1 cellular context compared by ENCODE assay signal in the genomic region with DNA sequence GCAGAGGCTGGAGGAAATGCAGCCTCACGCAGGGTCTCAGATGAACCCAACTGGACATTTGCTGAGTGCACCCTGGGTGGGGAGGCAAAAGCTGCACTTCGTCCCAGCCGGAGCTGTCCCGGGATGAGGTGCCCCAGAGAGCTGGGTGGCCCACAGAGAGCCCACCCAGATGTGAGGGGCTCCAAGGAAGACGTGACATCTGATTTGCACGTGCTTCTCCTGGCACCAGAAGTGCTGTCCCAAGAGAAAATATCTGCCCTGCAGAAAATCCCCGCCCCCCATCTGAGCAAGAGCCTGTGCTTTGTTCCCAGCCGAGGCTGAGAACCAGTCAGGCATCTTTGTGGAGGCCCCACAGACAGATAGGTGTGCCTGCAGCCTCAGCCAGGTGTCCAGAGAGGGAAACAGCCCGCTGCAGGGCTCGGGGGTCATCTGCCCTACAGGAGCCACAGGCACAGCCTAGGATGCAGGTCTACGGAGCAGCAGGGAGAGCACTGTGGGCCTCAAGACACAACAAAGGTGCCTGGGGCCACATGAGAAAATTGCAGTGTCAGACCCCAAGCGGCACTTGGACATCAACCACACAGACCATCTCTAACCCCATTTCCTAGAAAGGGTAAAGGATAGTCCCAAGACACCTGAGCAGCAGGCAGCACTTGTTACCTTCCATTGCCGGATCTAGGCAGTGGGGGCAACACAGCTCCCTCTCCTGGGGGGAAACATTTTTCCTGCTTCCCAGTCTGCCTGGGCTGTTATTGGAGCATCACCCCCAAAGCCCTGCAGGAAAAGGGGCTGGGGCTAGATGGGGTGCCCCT.
TF ChIP-seq lines count a peak whose summit lies in the region.

No MANE protein-coding gene starts in this region.

TF ChIP-seq in IMR-90, 13 proteins besides CTCF, POLR2A, EP300 and RAD21:
- TF ChIP-seq MXI1 (IDR thresholded peaks at IDR 0.05; ENCODE audit: borderline replicate concordance, low read depth, low read length) (no peak), RFX5 (IDR thresholded peaks at IDR 0.05; ENCODE audit: low read depth, low read length) (no peak), RCOR1 (IDR thresholded peaks at IDR 0.05; ENCODE audit: insufficient replicate concordance, low read length) (no peak), CHD1 (IDR thresholded peaks at IDR 0.05; ENCODE audit: low read depth, low read length) (no peak), NFE2L2 (IDR thresholded peaks at IDR 0.05; ENCODE audit: low read depth, low read length) (no peak), SMC3 (IDR thresholded peaks at IDR 0.05; ENCODE audit: low read depth, low read length) (no peak), BHLHE40 (IDR thresholded peaks at IDR 0.05; ENCODE audit: low read depth, low read length) (no peak), CEBPB (IDR thresholded peaks at IDR 0.05; ENCODE audit: low read depth, low read length) (no peak), FOS (IDR thresholded peaks at IDR 0.05; ENCODE audit: low read depth, low read length) (no peak), MAFK (IDR thresholded peaks at IDR 0.05; ENCODE audit: low read depth, low read length) (no peak), MAZ (IDR thresholded peaks at IDR 0.05; ENCODE audit: borderline replicate concordance, low read depth, low read length) (no peak)
- TF ChIP-seq, protein P1, sequence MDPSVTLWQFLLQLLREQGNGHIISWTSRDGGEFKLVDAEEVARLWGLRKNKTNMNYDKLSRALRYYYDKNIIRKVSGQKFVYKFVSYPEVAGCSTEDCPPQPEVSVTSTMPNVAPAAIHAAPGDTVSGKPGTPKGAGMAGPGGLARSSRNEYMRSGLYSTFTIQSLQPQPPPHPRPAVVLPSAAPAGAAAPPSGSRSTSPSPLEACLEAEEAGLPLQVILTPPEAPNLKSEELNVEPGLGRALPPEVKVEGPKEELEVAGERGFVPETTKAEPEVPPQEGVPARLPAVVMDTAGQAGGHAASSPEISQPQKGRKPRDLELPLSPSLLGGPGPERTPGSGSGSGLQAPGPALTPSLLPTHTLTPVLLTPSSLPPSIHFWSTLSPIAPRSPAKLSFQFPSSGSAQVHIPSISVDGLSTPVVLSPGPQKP (IDR thresholded peaks at IDR 0.05; ENCODE audit: borderline replicate concordance, low read depth, low read length): no peak
- TF ChIP-seq, protein P2, sequence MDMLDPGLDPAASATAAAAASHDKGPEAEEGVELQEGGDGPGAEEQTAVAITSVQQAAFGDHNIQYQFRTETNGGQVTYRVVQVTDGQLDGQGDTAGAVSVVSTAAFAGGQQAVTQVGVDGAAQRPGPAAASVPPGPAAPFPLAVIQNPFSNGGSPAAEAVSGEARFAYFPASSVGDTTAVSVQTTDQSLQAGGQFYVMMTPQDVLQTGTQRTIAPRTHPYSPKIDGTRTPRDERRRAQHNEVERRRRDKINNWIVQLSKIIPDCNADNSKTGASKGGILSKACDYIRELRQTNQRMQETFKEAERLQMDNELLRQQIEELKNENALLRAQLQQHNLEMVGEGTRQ (IDR thresholded peaks at IDR 0.05; ENCODE audit: low read depth, low read length): no peak
TF ChIP-seq in IMR-90: peak in this region for 0.
